Comparison of ENCODE assay signal across 8 cellular contexts in genomic region chr7:23468721-23469149, GRCh38. TPM values are rescaled to one million over a fixed set of nuclear protein-coding genes. Genes with fewer than 3 reads are reported as not detected.
A peak's percentile ranks its signal among the peaks of the same experiment; 100 is the strongest.
DNase-seq lines count a peak whose midpoint lies in the region; FAIRE-seq and TF ChIP-seq lines count a peak whose summit lies in the region.

No MANE protein-coding gene starts in this region.

- no peak for TF ChIP-seq CTCF in endothelial cell of umbilical vein (IDR thresholded peaks at IDR 0.05; ENCODE audit: extremely low read depth in 1 of 2, insufficient read depth in 1 of 2, low read depth in 1 of 2, low read length in 2 of 2)

- H3K79me2 ChIP-seq in endothelial cell of umbilical vein (ENCODE audit: control insufficient read depth, insufficient read depth, low read length): peaks cover 61% of the 10 kb centered on the region

- no peak for TF ChIP-seq POLR2A in endothelial cell of umbilical vein (IDR thresholded peaks at IDR 0.05; ENCODE audit: low read depth, low read length)

- H3K4me1 ChIP-seq in endothelial cell of umbilical vein (ENCODE audit: control insufficient read depth, extremely low read depth, insufficient read depth, low read length) (peaks cover 41% of the 10 kb centered on the region), rectal smooth muscle tissue (ENCODE audit: control insufficient read depth, insufficient read depth, low read length) (no peaks in the 10 kb centered on the region)

- no TSS peak for BruUV-seq in endothelial cell of umbilical vein (replicated peaks; lab: Mats Ljungman, UMichigan)

- CTCF ChIA-PET in endothelial cell of umbilical vein (lab: Charles Lee): interaction anchor here (1.2 to 4.5 kb wide), 6 partner anchors 11 to 196 kb away, joined by 3 to 17 read pairs (median 5); no protein-coding TSS in a partner anchor

- H3K27me3 ChIP-seq in endothelial cell of umbilical vein (ENCODE audit: control insufficient read depth in 2 of 2, insufficient read depth in 2 of 2, low read length in 2 of 2) (no peaks in the 10 kb centered on the region), rectal smooth muscle tissue (ENCODE audit: control insufficient read depth, insufficient read depth, low read length) (peaks cover 45% of the 10 kb centered on the region)

- peak overlapping the region; percentile 96 for H3K4me2 ChIP-seq in endothelial cell of umbilical vein (ENCODE audit: insufficient read depth, low read length)

- POLR2A ChIA-PET in endothelial cell of umbilical vein (lab: Charles Lee): no interaction called here

- no peaks in the 10 kb centered on the region for H4K20me1 ChIP-seq in endothelial cell of umbilical vein (replicated peaks; ENCODE audit: control insufficient read depth, extremely low read depth, insufficient read depth, low read length)

- DNase-seq in activated T-cell treated with anti-CD3 and anti-CD28 coated beads, Interleukin-2, amount 50 U/mL, for 1 hour: peak; percentile 49
- DNase-seq in activated T-cell treated with anti-CD3 and anti-CD28 coated beads for 4 hours (no peak), SK-N-MC (ENCODE audit: low read depth, low spot score) (no peak), endothelial cell of umbilical vein (ENCODE audit: low read depth, low spot score) (peak; percentile 34), NCI-H1048 (lab: John Stamatoyannopoulos, UW) (no peak), NCI-H2029 treated with DMSO at 0.1 percent for 48 hours (lab: John Stamatoyannopoulos, UW) (no peak), SKM-1 (lab: John Stamatoyannopoulos, UW; ENCODE audit: unreplicated experiment) (no peak)

- H3K9me1 ChIP-seq in endothelial cell of umbilical vein (replicated peaks; ENCODE audit: control insufficient read depth, extremely low read depth, insufficient read depth, low read length): no peaks in the 10 kb centered on the region

- H3K4me3 ChIP-seq in SK-N-MC (peak overlapping the region; percentile 85), endothelial cell of umbilical vein (replicated peaks in 1 of 3; ENCODE audit: insufficient read depth in 1 of 3, low read depth in 1 of 3, low read length in 3 of 3) (peak overlapping the region; percentile 85 to 96 (median 95)), rectal smooth muscle tissue (ENCODE audit: low read length) (peak overlapping the region; percentile 54)

- H3K9me3 ChIP-seq in SK-N-MC (ENCODE audit: low read depth, low read length) (no peaks in the 10 kb centered on the region), endothelial cell of umbilical vein (replicated peaks; ENCODE audit: control insufficient read depth, insufficient read depth, low read length) (no peaks in the 10 kb centered on the region)

- FAIRE-seq in endothelial cell of umbilical vein (lab: Jason Lieb, UNC): no peak

- H3K36me3 ChIP-seq in SK-N-MC (ENCODE audit: insufficient read depth, low read length): peaks cover 21% of the 10 kb centered on the region
- no peaks in the 10 kb centered on the region for H3K36me3 ChIP-seq in endothelial cell of umbilical vein (ENCODE audit: control insufficient read depth in 2 of 2, extremely low read depth in 1 of 2, insufficient read depth in 2 of 2, low read length in 2 of 2)
- no peaks in the 10 kb centered on the region for H3K36me3 ChIP-seq in rectal smooth muscle tissue (ENCODE audit: control insufficient read depth, insufficient read depth, low read length)

- H2AFZ ChIP-seq in endothelial cell of umbilical vein (ENCODE audit: low read depth, low read length): peak overlapping the region; percentile 10

- H3K9ac ChIP-seq in SK-N-MC (ENCODE audit: insufficient read length): peak overlapping the region; percentile 94
- H3K9ac ChIP-seq in endothelial cell of umbilical vein (replicated peaks; ENCODE audit: extremely low read depth, insufficient read depth, low read length): peak overlapping the region; percentile 86
- no peak overlapping the region for H3K9ac ChIP-seq in rectal smooth muscle tissue (ENCODE audit: low read length)

- dilution Hi-C loops in endothelial cell of umbilical vein (cut with MboI; ENCODE audit: extremely low pct_ligation_motif_present, low sequenced_read_pairs): no loop called here

- intact Hi-C loops in endothelial cell of umbilical vein (cut with micrococcal nuclease): no loop called here

- H3K27ac ChIP-seq in SK-N-MC (peak overlapping the region; percentile 97), endothelial cell of umbilical vein (ENCODE audit: insufficient read depth, low read depth, low read length) (peak overlapping the region; percentile 74), rectal smooth muscle tissue (ENCODE audit: low read depth, low read length) (no peak overlapping the region)

TF ChIP-seq in endothelial cell of umbilical vein, 7 proteins besides CTCF, POLR2A, EP300 and RAD21:
- TF ChIP-seq FOS (IDR thresholded peaks at IDR 0.05; ENCODE audit: borderline replicate concordance, insufficient read depth, low read length): no peak
- no peak for TF ChIP-seq EZH2 (IDR thresholded peaks at IDR 0.05; ENCODE audit: borderline replicate concordance, low read depth, low read length, severe bottlenecking)
- TF ChIP-seq JUN (IDR thresholded peaks at IDR 0.05; ENCODE audit: borderline replicate concordance, insufficient read depth, insufficient read length, low read depth): no peak
- TF ChIP-seq POLR2AphosphoS5 (IDR thresholded peaks at IDR 0.05; ENCODE audit: insufficient read depth, low read depth, low read length): no peak
- no peak for TF ChIP-seq MAX (IDR thresholded peaks at IDR 0.05; ENCODE audit: insufficient read depth, insufficient read length)
- no peak for TF ChIP-seq MYC (IDR thresholded peaks at IDR 0.05; ENCODE audit: low read depth, low read length)
- no peak for TF ChIP-seq GATA2 (IDR thresholded peaks at IDR 0.05; ENCODE audit: insufficient read depth, insufficient read length, low read depth, low read length)

RNA-seq across cellular contexts. Expression of gene IGF2BP3, which starts 1.6 kb away (rescaled TPM):
- 111 and 117 TPM in 2 replicates for total RNA-seq in endothelial cell of umbilical vein
- 30.7 and 41.2 TPM in 2 replicates for polyA plus RNA-seq in endothelial cell of umbilical vein
- 59.9 and 81.1 TPM in 2 replicates for polyA plus RNA-seq in endothelial cell of umbilical vein (2011; cell fraction: cytosol; rRNA removed)
- polyA plus RNA-seq in endothelial cell of umbilical vein (2011; cell fraction: nucleus; rRNA removed): 125 and 193 TPM in 2 replicates
- 73.1 and 143 TPM in 2 replicates for polyA plus RNA-seq in endothelial cell of umbilical vein (2012)
- 76.6 and 80.5 TPM in 2 replicates for polyA minus RNA-seq in endothelial cell of umbilical vein
- 45.8 TPM for polyA minus RNA-seq in endothelial cell of umbilical vein (2011; cell fraction: cytosol; rRNA and poly(A)+ RNA removed)
- polyA minus RNA-seq in endothelial cell of umbilical vein (2011; cell fraction: nucleus; rRNA and poly(A)+ RNA removed): 130 and 167 TPM in 2 replicates

Comparison
In these comparisons a context has a peak if more than half of its experiments do, and no peak if none do; other contexts are left out.
1. DNase-seq: peak in activated T-cell treated with anti-CD3 and anti-CD28 coated beads, Interleukin-2, amount 50 U/mL, for 1 hour (single experiment) and endothelial cell of umbilical vein (single experiment); none in activated T-cell treated with anti-CD3 and anti-CD28 coated beads for 4 hours (single experiment), SK-N-MC (single experiment), NCI-H1048 (single experiment), NCI-H2029 treated with DMSO at 0.1 percent for 48 hours (single experiment) and SKM-1 (single experiment).
2. Peak in every context shown above with its lines, with median percentiles within 50 percentile points of each other: H3K4me3 ChIP-seq.